20 cellular contexts compared by ENCODE assay signal in the genomic region with DNA sequence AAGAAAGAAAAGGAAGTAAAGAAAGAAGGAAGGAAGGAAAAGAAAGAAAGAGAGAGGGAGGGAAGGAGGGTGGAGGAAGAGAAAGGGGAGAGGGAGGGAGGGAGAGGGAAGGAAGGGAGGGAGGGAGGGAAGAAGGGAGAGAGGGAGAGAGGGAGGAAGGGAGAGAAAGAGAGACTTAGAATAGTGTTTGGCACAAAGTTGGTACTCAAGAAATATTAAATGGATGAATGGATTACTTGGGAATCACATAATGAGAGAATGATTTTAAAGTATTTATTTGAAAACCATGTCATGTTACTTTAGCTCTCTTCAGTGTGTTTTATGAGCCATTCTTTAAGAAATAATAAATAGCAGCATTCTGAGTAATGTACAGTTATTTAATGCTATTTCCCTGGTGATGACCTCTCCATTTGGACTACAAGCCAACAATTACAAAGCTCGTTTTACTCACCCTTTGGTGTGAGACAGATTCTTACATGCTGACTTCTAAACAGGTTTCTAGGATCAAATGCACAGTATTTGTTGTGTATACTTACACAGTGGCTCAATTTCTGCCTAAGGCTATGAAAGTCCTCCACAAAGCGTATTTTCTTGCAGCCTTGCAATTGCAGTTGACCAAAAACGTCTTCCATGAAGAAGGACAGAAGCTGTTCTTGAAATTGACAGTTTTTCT. TPM values are rescaled to one million over a fixed set of nuclear protein-coding genes. Genes with fewer than 3 reads are reported as not detected.
DNase-seq lines count a peak whose midpoint lies in the region; ATAC-seq and TF ChIP-seq lines count a peak whose summit lies in the region.
"Had no signal": no experiment of that assay in that cellular context is flagged by ENCODE, and none has a peak within 500 bp of the region (broad histone marks: within the 10 kb centered on the region; RNA-seq: fewer than 3 reads in every experiment).

No MANE protein-coding gene starts in this region.

- H3K27me3 Mint-ChIP-seq in central memory CD8-positive, alpha-beta T cell, result no peaks in the 10 kb centered on the region
- H3K27me3 Mint-ChIP-seq in neural progenitor cell (ENCODE audit: insufficient read depth, low read depth), result peaks cover 5% of the 10 kb centered on the region
- H3K27me3 Mint-ChIP-seq: effector memory CD8-positive, alpha-beta T cell; stimulated activated naive CD8-positive, alpha-beta T cell treated with anti-CD3 and anti-CD28 coated beads, Interleukin-15, amount 100 ng/mL, for 72 hours had no signal

- no peak overlapping the region for H3K9ac ChIP-seq in neural progenitor cell

- H3K9me3 ChIP-seq in MG63, result no peaks in the 10 kb centered on the region
- no peaks in the 10 kb centered on the region for H3K9me3 ChIP-seq in neural progenitor cell (ENCODE audit: low read depth)
- H3K9me3 ChIP-seq in ovary, result no peaks in the 10 kb centered on the region
- H3K9me3 ChIP-seq: ascending aorta, pancreas had no signal

- H3K27me3 ChIP-seq in MG63 (no peaks in the 10 kb centered on the region), neural progenitor cell (no peaks in the 10 kb centered on the region), ovary (no peaks in the 10 kb centered on the region)
- H3K27me3 ChIP-seq: ascending aorta, pancreas had no signal

- H3K27ac ChIP-seq in neural progenitor cell (no peak overlapping the region), ovary (no peak overlapping the region)
- H3K27ac ChIP-seq: ascending aorta, pancreas had no signal

- no peak overlapping the region for H3K4me2 ChIP-seq in neural progenitor cell

- TF ChIP-seq POLR2A in ovary (IDR thresholded peaks at IDR 0.05), result no peak

- no peaks in the 10 kb centered on the region for H4K20me1 ChIP-seq in neural progenitor cell (ENCODE audit: low read depth)

- peak overlapping the region; percentile 95 for H2AFZ ChIP-seq in neural progenitor cell (replicated peaks)

- DNase-seq in ELR (ENCODE audit: low read depth), result peak; percentile 33
- peak; percentile 21 for DNase-seq in MG63
- no peak for DNase-seq in central memory CD8-positive, alpha-beta T cell (ENCODE audit: low spot score in 2 of 2)
- no peak for DNase-seq in neural progenitor cell (ENCODE audit: low spot score)
- no peak for DNase-seq in activated naive CD4-positive, alpha-beta T cell treated with anti-CD3 and anti-CD28 coated beads, Interleukin-2, amount 50 U/mL, for 16 hours
- DNase-seq in ovary, result no peak
- DNase-seq: activated CD4-positive, alpha-beta T cell treated with anti-CD3 and anti-CD28 coated beads, Interleukin-2, amount 10 ng/mL, durations not matched to agents 7 days and 5 days; C1 segment of cervical spinal cord; KBM-7; midbrain; NCI-H1417 treated with DMSO at 0.1 percent for 48 hours; NCI-H2227 treated with DMSO at 0.1 percent for 48 hours; pancreas; SHP77 treated with DMSO at 0.1 percent for 48 hours; stimulated activated naive CD8-positive, alpha-beta T cell treated with anti-CD3 and anti-CD28 coated beads, Interleukin-15, amount 100 ng/mL, for 72 hours had no signal

- intact Hi-C loops in ovary (cut with DNase I), result loop anchor here in 3 of 4 donors (5.0 kb wide), 1 partner anchor 93 kb away; no protein-coding TSS in a partner anchor

- peak overlapping the region; percentile 29 for H3K27ac Mint-ChIP-seq in central memory CD8-positive, alpha-beta T cell (ENCODE audit: low read depth)
- no peak overlapping the region for H3K27ac Mint-ChIP-seq in neural progenitor cell
- H3K27ac Mint-ChIP-seq: activated CD4-positive, alpha-beta T cell treated with anti-CD3 and anti-CD28 coated beads, Interleukin-2, amount 10 ng/mL, durations not matched to agents 7 days and 5 days; stimulated activated naive CD8-positive, alpha-beta T cell treated with anti-CD3 and anti-CD28 coated beads, Interleukin-15, amount 100 ng/mL, for 72 hours had no signal

- H3K4me1 ChIP-seq in neural progenitor cell (peaks cover 4% of the 10 kb centered on the region), ovary (ENCODE audit: insufficient read depth) (no peaks in the 10 kb centered on the region)
- H3K4me1 ChIP-seq: ascending aorta, pancreas had no signal

- H3F3A ChIP-seq in neural progenitor cell (ENCODE audit: low read depth), result no peaks in the 10 kb centered on the region

- H3K4me1 Mint-ChIP-seq in central memory CD8-positive, alpha-beta T cell, result peaks cover 6% of the 10 kb centered on the region
- peaks cover 19% of the 10 kb centered on the region for H3K4me1 Mint-ChIP-seq in neural progenitor cell

- no peaks in the 10 kb centered on the region for H3K79me2 ChIP-seq in neural progenitor cell (ENCODE audit: low read depth)

- no peak for ATAC-seq in central memory CD8-positive, alpha-beta T cell (replicated peaks; ENCODE audit: extremely low read depth, poor library complexity, severe bottlenecking)
- no peak for ATAC-seq in HG03139 (IDR thresholded peaks at IDR 0.05; ENCODE audit: unreplicated experiment)
- ATAC-seq: HCT116; pancreas; stimulated activated naive CD8-positive, alpha-beta T cell treated with anti-CD3 and anti-CD28 coated beads, Interleukin-15, amount 100 ng/mL, for 72 hours had no signal

- H3K9me3 Mint-ChIP-seq in central memory CD8-positive, alpha-beta T cell, result no peaks in the 10 kb centered on the region
- no peaks in the 10 kb centered on the region for H3K9me3 Mint-ChIP-seq in neural progenitor cell
- H3K9me3 Mint-ChIP-seq: activated CD4-positive, alpha-beta T cell treated with anti-CD3 and anti-CD28 coated beads, Interleukin-2, amount 10 ng/mL, durations not matched to agents 7 days and 5 days; effector memory CD8-positive, alpha-beta T cell; stimulated activated naive CD8-positive, alpha-beta T cell treated with anti-CD3 and anti-CD28 coated beads, Interleukin-15, amount 100 ng/mL, for 72 hours had no signal

- TF ChIP-seq CTCF in neural progenitor cell (IDR thresholded peaks at IDR 0.05), result no peak
- no peak for TF ChIP-seq CTCF in ovary (IDR thresholded peaks at IDR 0.05)

- no peak for TF ChIP-seq EP300 in ovary (IDR thresholded peaks at IDR 0.05)

- H3K36me3 ChIP-seq in MG63 (no peaks in the 10 kb centered on the region), neural progenitor cell (no peaks in the 10 kb centered on the region), ovary (no peaks in the 10 kb centered on the region)
- H3K36me3 ChIP-seq: ascending aorta, pancreas had no signal

- 67 to 73% (median 71%) methylated on average over 3 of the region's 3 CpGs for WGBS in ovary, 3 donors

- no peak overlapping the region for H3K4me3 ChIP-seq in MG63
- H3K4me3 ChIP-seq in neural progenitor cell, result no peak overlapping the region
- H3K4me3 ChIP-seq in ovary, result no peak overlapping the region
- H3K4me3 ChIP-seq: ascending aorta, pancreas had no signal

- H3K4me3 Mint-ChIP-seq in central memory CD8-positive, alpha-beta T cell, result no peak overlapping the region
- H3K4me3 Mint-ChIP-seq in neural progenitor cell, result no peak overlapping the region
- H3K4me3 Mint-ChIP-seq: activated CD4-positive, alpha-beta T cell treated with anti-CD3 and anti-CD28 coated beads, Interleukin-2, amount 10 ng/mL, durations not matched to agents 7 days and 5 days; stimulated activated naive CD8-positive, alpha-beta T cell treated with anti-CD3 and anti-CD28 coated beads, Interleukin-15, amount 100 ng/mL, for 72 hours had no signal

- peaks cover 4% of the 10 kb centered on the region for H3K36me3 Mint-ChIP-seq in central memory CD8-positive, alpha-beta T cell (ENCODE audit: insufficient read depth)
- H3K36me3 Mint-ChIP-seq in neural progenitor cell, result no peaks in the 10 kb centered on the region

RNA-seq across cellular contexts. Expression of a gene that starts 0.9 kb away (rescaled TPM):
- 0.64 and 1.6 TPM in 2 replicates for total RNA-seq in MG63 (2014; rRNA removed; shearing (Covaris generic); ENCODE audit: low replicate concordance)
- not detected in 2 replicates for total RNA-seq in neural progenitor cell (ENCODE audit: low replicate concordance)
- total RNA-seq in ovary, result not detected
- polyA plus RNA-seq in ovary, result not detected
- total RNA-seq: ascending aorta, pancreas had no signal
- polyA plus RNA-seq: keratinocyte, pancreas had no signal

RNA-seq across cellular contexts. Expression of a gene that starts 28.7 kb away (rescaled TPM):
- total RNA-seq in MG63 (2014; rRNA removed; shearing (Covaris generic); ENCODE audit: low replicate concordance), result not detected in 2 replicates
- total RNA-seq in neural progenitor cell (ENCODE audit: low replicate concordance) (not detected in 2 replicates), ovary (not detected)
- polyA plus RNA-seq in ovary, result not detected
- total RNA-seq: ascending aorta, pancreas had no signal
- polyA plus RNA-seq: keratinocyte, pancreas had no signal

Comparison
In these comparisons a context has a peak if more than half of its experiments do, and no peak if none do; other contexts are left out.
1. DNase-seq: peak in ELR (single experiment) and MG63 (single experiment); none in central memory CD8-positive, alpha-beta T cell (0 of 2), neural progenitor cell (single experiment), activated naive CD4-positive, alpha-beta T cell treated with anti-CD3 and anti-CD28 coated beads, Interleukin-2, amount 50 U/mL, for 16 hours (single experiment) and ovary (0 of 5).